23 cellular contexts compared by ENCODE assay signal in the genomic region with DNA sequence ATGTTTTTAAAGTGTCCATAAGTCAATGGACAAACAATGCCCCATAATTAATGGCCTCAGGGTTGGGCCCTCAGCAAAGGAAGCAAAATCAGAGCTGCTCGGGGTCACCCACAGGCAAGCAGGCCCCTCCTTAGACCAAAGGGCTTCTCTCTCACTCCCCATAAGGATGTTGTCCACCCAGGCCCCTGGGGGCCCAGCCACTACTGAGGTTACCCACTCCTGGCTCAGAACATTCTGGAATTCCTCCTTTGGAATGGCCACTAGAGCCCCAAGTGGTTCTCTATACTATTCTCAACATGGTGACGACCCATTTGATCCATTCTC. TPM values are rescaled to one million over a fixed set of nuclear protein-coding genes. Genes with fewer than 3 reads are reported as not detected.
"Had no signal": no experiment of that assay in that cellular context is flagged by ENCODE, and none has a peak within 500 bp of the region (broad histone marks: within the 10 kb centered on the region; RNA-seq: fewer than 3 reads in every experiment).

No MANE protein-coding gene starts in this region.

- H3K27ac ChIP-seq: cardiac muscle cell, tibial artery had no signal

- H3K4me1 ChIP-seq: tibial artery had no signal

- H3K36me3 ChIP-seq: cardiac muscle cell, heart left ventricle, tibial artery had no signal

- H3K9me3 ChIP-seq: heart left ventricle, tibial artery had no signal

- H3K4me3 ChIP-seq: cardiac muscle cell, heart left ventricle, tibial artery had no signal

- H3K4me3 Mint-ChIP-seq: dendritic cell treated with granulocyte-macrophage colony-stimulating factor and Interleukin-4, amounts not matched to agents 40 ng/mL and 50 ng/mL, for 4 days; effector memory CD8-positive, alpha-beta T cell; naive thymus-derived CD4-positive, alpha-beta T cell; nephron progenitor cell had no signal

- H3K9me3 Mint-ChIP-seq: dendritic cell treated with granulocyte-macrophage colony-stimulating factor and Interleukin-4, amounts not matched to agents 40 ng/mL and 50 ng/mL, for 4 days; naive thymus-derived CD4-positive, alpha-beta T cell; nephron progenitor cell had no signal

- ATAC-seq: effector memory CD8-positive, alpha-beta T cell; naive thymus-derived CD4-positive, alpha-beta T cell had no signal

- H3K27me3 ChIP-seq: cardiac muscle cell, heart left ventricle, tibial artery had no signal

- DNase-seq: effector memory CD8-positive, alpha-beta T cell; foreskin melanocyte; hypothalamus; kidney glomerular epithelial cell; mammary epithelial cell; naive thymus-derived CD4-positive, alpha-beta T cell; nephron progenitor cell; small intestine; stimulated activated CD4-positive, alpha-beta T cell treated with anti-CD3 and anti-CD28 coated beads, Interleukin-2, amount 100 ng/mL, for 48 hours; stimulated activated naive CD4-positive, alpha-beta T cell treated with Interleukin-2 at 50 U/mL for 16 hours had no signal

- H3K4me1 Mint-ChIP-seq: naive thymus-derived CD4-positive, alpha-beta T cell had no signal

- H3K36me3 Mint-ChIP-seq: naive thymus-derived CD4-positive, alpha-beta T cell had no signal

- H3K27ac Mint-ChIP-seq: dendritic cell treated with granulocyte-macrophage colony-stimulating factor and Interleukin-4, amounts not matched to agents 40 ng/mL and 50 ng/mL, for 4 days; effector memory CD8-positive, alpha-beta T cell; naive thymus-derived CD4-positive, alpha-beta T cell; nephron progenitor cell had no signal

RNA-seq across cellular contexts. Expression of a gene that starts 50.9 kb away (rescaled TPM):
- total RNA-seq: cardiac muscle cell; glomerular endothelial cell; heart left ventricle; left lobe of liver; mammary epithelial cell; mesenteric fat pad; mononuclear cell; naive thymus-derived CD4-positive, alpha-beta T cell; omental fat pad; pulmonary artery endothelial cell; temporal lobe; ureter had no signal
- polyA plus RNA-seq: cardiac muscle cell; esophagus; heart left ventricle; mammary epithelial cell; naive thymus-derived CD4-positive, alpha-beta T cell; small intestine had no signal
